Comparison of ENCODE assay signal across 16 cellular contexts in genomic region chr17:57269598-57270255, GRCh38. TPM values are rescaled to one million over a fixed set of nuclear protein-coding genes. Genes with fewer than 3 reads are reported as not detected.
DNase-seq lines count a peak whose midpoint lies in the region; ATAC-seq and TF ChIP-seq lines count a peak whose summit lies in the region.
"Had no signal": no experiment of that assay in that cellular context is flagged by ENCODE, and none has a peak within 500 bp of the region (broad histone marks: within the 10 kb centered on the region; RNA-seq: fewer than 3 reads in every experiment).

No MANE protein-coding gene starts in this region.

- no peak for DNase-seq in DND-41
- no peak for DNase-seq in dorsolateral prefrontal cortex
- no peak for DNase-seq in stimulated activated naive CD4-positive, alpha-beta T cell treated with Interleukin-2 at 50 U/mL for 16 hours (lab: John Stamatoyannopoulos, UW)
- no peak for DNase-seq in NCI-H2227 treated with DMSO at 0.1 percent for 48 hours (lab: John Stamatoyannopoulos, UW)
- DNase-seq in HCEC 1CT, result no peak
- DNase-seq: BE2C; CD4-positive, alpha-beta memory T cell; H7; NCI-H187 treated with DMSO at 0.1 percent for 48 hours; NCI-H226; NCI-H524; SHP77 had no signal

- no peaks in the 10 kb centered on the region for H3F3A ChIP-seq in neural cell (ENCODE audit: insufficient read depth, low read length, poor library complexity, severe bottlenecking)

- H3K9me3 ChIP-seq in BLaER1 (no peaks in the 10 kb centered on the region), DND-41 (ENCODE audit: insufficient read depth, low read length, severe bottlenecking) (no peaks in the 10 kb centered on the region), neural cell (ENCODE audit: low read length) (no peaks in the 10 kb centered on the region)
- H3K9me3 ChIP-seq: BE2C had no signal

- ATAC-seq in DND-41 (ENCODE audit: insufficient read depth, low read depth) (no peak), HG03196 (IDR thresholded peaks at IDR 0.05; ENCODE audit: unreplicated experiment) (no peak)

- intact Hi-C loops in dorsolateral prefrontal cortex (cut with DNase I), result no loop called here

- H3K4me2 ChIP-seq in BLaER1, result peak overlapping the region; percentile 8; the same call in 1 of the 2 replicates
- H3K4me2 ChIP-seq in DND-41 (ENCODE audit: insufficient read depth, low read length), result peak overlapping the region; percentile 48
- H3K4me2 ChIP-seq in neural cell (ENCODE audit: low read length), result peak overlapping the region; percentile 38
- H3K4me2 ChIP-seq: KMS-11 had no signal

- no peak overlapping the region for H2AFZ ChIP-seq in DND-41 (ENCODE audit: low read depth, low read length)
- H2AFZ ChIP-seq in neural cell (ENCODE audit: low read depth, low read length), result no peak overlapping the region

- no peak for TF ChIP-seq EP300 in neural cell (conservative IDR thresholded peaks at IDR 0.05; ENCODE audit: poor library complexity, severe bottlenecking)

- TF ChIP-seq CTCF in DND-41 (IDR thresholded peaks at IDR 0.05; ENCODE audit: borderline replicate concordance, extremely low read depth, low read length, poor library complexity, severe bottlenecking), result no peak
- no peak for TF ChIP-seq CTCF in dorsolateral prefrontal cortex (IDR thresholded peaks at IDR 0.05 in 54 of 56, conservative IDR thresholded peaks at IDR 0.05 in 2 of 56; ENCODE audit: low read depth in 1 of 56, partially characterized antibody in 56 of 56)
- TF ChIP-seq CTCF in neural cell (IDR thresholded peaks at IDR 0.05; ENCODE audit: poor library complexity, severe bottlenecking), result no peak

- H3K4me3 ChIP-seq in BLaER1 (no peak overlapping the region), DND-41 (ENCODE audit: low read depth in 1 of 2, low read length in 2 of 2) (0 out of 4 replicates have a peak overlapping the region, but pooled peaks of 1 of the 2 experiments have one; percentile 7), dorsolateral prefrontal cortex (no peak overlapping the region), neural cell (ENCODE audit: low read length) (peak overlapping the region; percentile 54)

- no peak for TF ChIP-seq RAD21 in neural cell (conservative IDR thresholded peaks at IDR 0.05)

- H3K4me1 ChIP-seq in BLaER1 (peaks cover 63% of the 10 kb centered on the region), DND-41 (ENCODE audit: insufficient read depth, low read length) (peaks cover 94% of the 10 kb centered on the region)

- H4K20me1 ChIP-seq in BLaER1 (peaks cover 100% of the 10 kb centered on the region), DND-41 (ENCODE audit: insufficient read depth, low read length) (peaks cover 91% of the 10 kb centered on the region), neural cell (ENCODE audit: insufficient read depth) (no peaks in the 10 kb centered on the region)

- no peaks in the 10 kb centered on the region for H3K9me2 ChIP-seq in neural cell (ENCODE audit: insufficient read depth, low read length)

- H3K79me2 ChIP-seq in DND-41 (ENCODE audit: insufficient read depth, low read length) (peaks cover 99% of the 10 kb centered on the region), neural cell (replicated peaks; ENCODE audit: insufficient read depth, low read length) (peaks cover 56% of the 10 kb centered on the region)

- H3K36me3 ChIP-seq in BLaER1 (peaks cover 100% of the 10 kb centered on the region), DND-41 (ENCODE audit: insufficient read depth, low read length) (peaks cover 94% of the 10 kb centered on the region), neural cell (ENCODE audit: insufficient read depth, low read length) (peaks cover 18% of the 10 kb centered on the region)

- H3K9ac ChIP-seq in BLaER1 (no peak overlapping the region), DND-41 (ENCODE audit: low read depth, low read length) (no peak overlapping the region; the same call in 1 of the 2 replicates), neural cell (ENCODE audit: low read length) (peak overlapping the region; percentile 60)
- H3K9ac ChIP-seq: KMS-11 had no signal

- no peaks in the 10 kb centered on the region for H3K27me3 ChIP-seq in BLaER1
- no peaks in the 10 kb centered on the region for H3K27me3 ChIP-seq in DND-41 (ENCODE audit: insufficient read depth, low read length, poor library complexity)
- H3K27me3 ChIP-seq in dorsolateral prefrontal cortex, result no peaks in the 10 kb centered on the region
- no peaks in the 10 kb centered on the region for H3K27me3 ChIP-seq in neural cell (ENCODE audit: insufficient read depth, low read depth, low read length)
- H3K27me3 ChIP-seq: BE2C had no signal

- H3K27ac ChIP-seq in BLaER1 (no peak overlapping the region), DND-41 (ENCODE audit: low read length) (peak overlapping the region; percentile 8), dorsolateral prefrontal cortex (peak overlapping the region in 36 of 59 donors; percentile 33 to 85 (median 70)), neural cell (ENCODE audit: low read length) (peak overlapping the region; percentile 91)
- H3K27ac ChIP-seq: KMS-11 had no signal

TF ChIP-seq in neural cell, 6 proteins besides CTCF, POLR2A, EP300 and RAD21:
- TF ChIP-seq POLR2AphosphoS5 (IDR thresholded peaks at IDR 0.05), result no peak
- TF ChIP-seq TAF1 (IDR thresholded peaks at IDR 0.05; ENCODE audit: low read depth), result no peak
- no peak for TF ChIP-seq SMC3 (conservative IDR thresholded peaks at IDR 0.05; ENCODE audit: poor library complexity)
- TF ChIP-seq MXI1 (conservative IDR thresholded peaks at IDR 0.05; ENCODE audit: poor library complexity, severe bottlenecking), result no peak
- no peak for TF ChIP-seq EZH2 (IDR thresholded peaks at IDR 0.05; ENCODE audit: borderline replicate concordance, insufficient read depth, low read length, poor library complexity, severe bottlenecking)
- TF ChIP-seq REST (IDR thresholded peaks at IDR 0.05; ENCODE audit: borderline replicate concordance), result no peak

RNA-seq across cellular contexts. Expression of gene MSI2, which starts 13.4 kb away (rescaled TPM):
- total RNA-seq in dorsolateral prefrontal cortex, result 100 to 1,000 TPM in 115 of 120 experiments, 10 to 100 TPM in 5; 86.3 to 279 (median 141) TPM
- polyA plus RNA-seq in neural cell, result 61.4 and 73.2 TPM in 2 replicates
- 153 and 175 TPM in 2 replicates for polyA minus RNA-seq in neural cell
